Comparison of ENCODE assay signal across 11 cellular contexts in the genomic region with DNA sequence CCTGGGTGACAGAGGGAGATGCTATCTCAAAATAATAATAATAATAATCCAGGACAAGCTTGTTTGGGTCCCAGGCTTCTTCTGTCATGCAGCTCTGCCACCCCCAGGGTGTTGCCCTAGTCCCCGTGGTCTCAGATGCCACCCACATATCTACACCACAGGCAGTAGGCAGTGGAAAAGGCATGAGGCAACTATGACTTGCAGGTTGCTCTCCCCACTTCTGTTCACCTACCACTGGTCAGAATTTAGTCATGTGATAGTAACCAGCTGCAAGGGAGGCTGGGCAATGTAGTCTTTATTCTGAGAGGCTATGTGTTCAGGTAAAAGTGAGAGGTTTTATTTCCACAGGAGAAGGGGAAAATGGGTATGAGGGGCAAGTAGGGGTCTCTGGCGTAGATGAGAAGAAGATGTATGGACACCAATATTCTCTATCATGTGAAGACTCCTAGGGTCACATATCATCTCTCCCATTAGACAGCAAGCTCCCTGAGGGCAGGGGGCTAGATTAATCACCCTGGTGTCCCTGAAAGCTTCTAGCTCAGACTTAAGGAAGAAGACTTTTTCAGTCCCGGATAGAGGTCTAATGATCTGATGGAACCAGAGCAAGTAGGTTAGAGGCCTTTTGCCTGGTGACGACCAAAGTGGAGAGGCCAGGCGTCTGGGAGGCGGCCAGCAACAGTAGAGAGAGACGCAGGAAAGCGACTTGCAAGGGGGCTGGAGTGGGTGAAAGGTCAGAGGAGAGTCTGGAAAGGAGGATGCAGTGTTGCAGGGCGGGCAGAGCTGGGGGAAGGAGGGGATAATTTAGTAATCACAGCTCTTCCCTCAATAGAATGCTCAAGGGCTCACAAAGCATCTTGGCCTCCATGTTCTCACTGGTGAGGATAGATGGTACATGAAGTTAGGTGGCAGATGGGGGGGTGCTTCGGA. TPM values are rescaled to one million over a fixed set of nuclear protein-coding genes. Genes with fewer than 3 reads are reported as not detected.
DNase-seq lines count a peak whose midpoint lies in the region; ATAC-seq and TF ChIP-seq lines count a peak whose summit lies in the region.
"Had no signal": no experiment of that assay in that cellular context is flagged by ENCODE, and none has a peak within 500 bp of the region (broad histone marks: within the 10 kb centered on the region; RNA-seq: fewer than 3 reads in every experiment).

No MANE protein-coding gene starts in this region.

- CTCF ChIA-PET in activated CD4-positive, alpha-beta memory T cell treated with anti-CD3 and anti-CD28 coated beads for 36 hours (lab: Charles Lee) = interaction anchor here (1.4 to 1.5 kb wide), 2 partner anchors 22 to 24 kb away, joined by 4 to 5 read pairs; no protein-coding TSS in a partner anchor
- CTCF ChIA-PET in activated CD4-positive, alpha-beta memory T cell treated with anti-CD3 and anti-CD28 coated beads, Interleukin-2, amount 10 ng/mL, durations not matched to agents 7 days and 5 days (lab: Charles Lee) = interaction anchor here (0.6 kb wide), 1 partner anchor 75 kb away, joined by 4 read pairs; no protein-coding TSS in a partner anchor

- H3K4me3 ChIP-seq in mucosa of descending colon = no peak overlapping the region
- H3K4me3 ChIP-seq: gastroesophageal sphincter, lung had no signal

- no peak overlapping the region for H3K27ac Mint-ChIP-seq in activated CD4-positive, alpha-beta memory T cell treated with anti-CD3 and anti-CD28 coated beads for 36 hours
- H3K27ac Mint-ChIP-seq in activated CD4-positive, alpha-beta memory T cell treated with anti-CD3 and anti-CD28 coated beads, Interleukin-2, amount 10 ng/mL, durations not matched to agents 7 days and 5 days = no peak overlapping the region

- H3K9me3 ChIP-seq in mucosa of descending colon = no peaks in the 10 kb centered on the region
- H3K9me3 ChIP-seq: gastroesophageal sphincter had no signal

- H3K4me1 Mint-ChIP-seq in activated CD4-positive, alpha-beta memory T cell treated with anti-CD3 and anti-CD28 coated beads for 36 hours (ENCODE audit: low read depth) = no peaks in the 10 kb centered on the region
- no peaks in the 10 kb centered on the region for H3K4me1 Mint-ChIP-seq in activated CD4-positive, alpha-beta memory T cell treated with anti-CD3 and anti-CD28 coated beads, Interleukin-2, amount 10 ng/mL, durations not matched to agents 7 days and 5 days

- ATAC-seq in HG03469 (IDR thresholded peaks at IDR 0.05; ENCODE audit: unreplicated experiment) (peak; percentile 48), SK-N-SH treated with all-trans-retinoic acid at 6 μM for 48 hours (peak; percentile 66), mucosa of descending colon (peak; percentile 33), HG03442 (IDR thresholded peaks at IDR 0.05; ENCODE audit: unreplicated experiment) (no peak), GM18511 (IDR thresholded peaks at IDR 0.05; ENCODE audit: unreplicated experiment) (no peak)
- ATAC-seq: gastroesophageal sphincter had no signal

- H3K4me1 ChIP-seq in mucosa of descending colon (ENCODE audit: low read depth) = no peaks in the 10 kb centered on the region
- H3K4me1 ChIP-seq: gastroesophageal sphincter had no signal

- intact Hi-C loops in activated CD4-positive, alpha-beta memory T cell treated with anti-CD3 and anti-CD28 coated beads for 36 hours (cut with micrococcal nuclease) = no loop called here
- intact Hi-C loops in mucosa of descending colon (cut with DNase I, micrococcal nuclease) = no loop called here

- H3K27me3 Mint-ChIP-seq in activated CD4-positive, alpha-beta memory T cell treated with anti-CD3 and anti-CD28 coated beads for 36 hours = peaks cover 20% of the 10 kb centered on the region
- peaks cover 14% of the 10 kb centered on the region for H3K27me3 Mint-ChIP-seq in activated CD4-positive, alpha-beta memory T cell treated with anti-CD3 and anti-CD28 coated beads, Interleukin-2, amount 10 ng/mL, durations not matched to agents 7 days and 5 days

- no peaks in the 10 kb centered on the region for H3K9me3 Mint-ChIP-seq in activated CD4-positive, alpha-beta memory T cell treated with anti-CD3 and anti-CD28 coated beads for 36 hours
- H3K9me3 Mint-ChIP-seq in activated CD4-positive, alpha-beta memory T cell treated with anti-CD3 and anti-CD28 coated beads, Interleukin-2, amount 10 ng/mL, durations not matched to agents 7 days and 5 days = no peaks in the 10 kb centered on the region

- DNase-seq in activated CD4-positive, alpha-beta memory T cell treated with anti-CD3 and anti-CD28 coated beads for 36 hours = peak; percentile 40
- DNase-seq in activated CD4-positive, alpha-beta memory T cell treated with anti-CD3 and anti-CD28 coated beads, Interleukin-2, amount 10 ng/mL, durations not matched to agents 7 days and 5 days = no peak
- no peak for DNase-seq in mucosa of descending colon
- no peak for DNase-seq in HuH-7.5 (ENCODE audit: low spot score)
- DNase-seq: NCI-H1417 treated with DMSO at 0.1 percent for 48 hours had no signal

- H3K4me3 Mint-ChIP-seq in activated CD4-positive, alpha-beta memory T cell treated with anti-CD3 and anti-CD28 coated beads for 36 hours = no peak overlapping the region
- no peak overlapping the region for H3K4me3 Mint-ChIP-seq in activated CD4-positive, alpha-beta memory T cell treated with anti-CD3 and anti-CD28 coated beads, Interleukin-2, amount 10 ng/mL, durations not matched to agents 7 days and 5 days

- H3K36me3 ChIP-seq in mucosa of descending colon (ENCODE audit: low read depth) = no peaks in the 10 kb centered on the region
- H3K36me3 ChIP-seq: gastroesophageal sphincter had no signal

- no peak for TF ChIP-seq CTCF in mucosa of descending colon (IDR thresholded peaks at IDR 0.05)

- POLR2A ChIA-PET in activated CD4-positive, alpha-beta memory T cell treated with anti-CD3 and anti-CD28 coated beads for 36 hours (lab: Charles Lee) = no interaction called here
- POLR2A ChIA-PET in activated CD4-positive, alpha-beta memory T cell treated with anti-CD3 and anti-CD28 coated beads, Interleukin-2, amount 10 ng/mL, durations not matched to agents 7 days and 5 days (lab: Charles Lee) = no interaction called here

- no peaks in the 10 kb centered on the region for H3K36me3 Mint-ChIP-seq in activated CD4-positive, alpha-beta memory T cell treated with anti-CD3 and anti-CD28 coated beads for 36 hours
- no peaks in the 10 kb centered on the region for H3K36me3 Mint-ChIP-seq in activated CD4-positive, alpha-beta memory T cell treated with anti-CD3 and anti-CD28 coated beads, Interleukin-2, amount 10 ng/mL, durations not matched to agents 7 days and 5 days (ENCODE audit: low read depth)

TF ChIP-seq in SK-N-SH treated with all-trans-retinoic acid at 6 μM for 48 hours, 23 proteins besides CTCF, POLR2A, EP300 and RAD21 (continues in another document):
- no peak for TF ChIP-seq OSR1 (CRISPR knock-in tag; IDR thresholded peaks at IDR 0.05)
- no peak for TF ChIP-seq ZFP30 (CRISPR knock-in tag; IDR thresholded peaks at IDR 0.05)
- TF ChIP-seq, protein P1, sequence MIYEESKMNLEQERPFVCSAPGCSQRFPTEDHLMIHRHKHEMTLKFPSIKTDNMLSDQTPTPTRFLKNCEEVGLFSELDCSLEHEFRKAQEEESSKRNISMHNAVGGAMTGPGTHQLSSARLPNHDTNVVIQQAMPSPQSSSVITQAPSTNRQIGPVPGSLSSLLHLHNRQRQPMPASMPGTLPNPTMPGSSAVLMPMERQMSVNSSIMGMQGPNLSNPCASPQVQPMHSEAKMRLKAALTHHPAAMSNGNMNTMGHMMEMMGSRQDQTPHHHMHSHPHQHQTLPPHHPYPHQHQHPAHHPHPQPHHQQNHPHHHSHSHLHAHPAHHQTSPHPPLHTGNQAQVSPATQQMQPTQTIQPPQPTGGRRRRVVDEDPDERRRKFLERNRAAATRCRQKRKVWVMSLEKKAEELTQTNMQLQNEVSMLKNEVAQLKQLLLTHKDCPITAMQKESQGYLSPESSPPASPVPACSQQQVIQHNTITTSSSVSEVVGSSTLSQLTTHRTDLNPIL (CRISPR knock-in tag; IDR thresholded peaks at IDR 0.05; ENCODE audit: low read depth) = no peak
- TF ChIP-seq PPARA (CRISPR knock-in tag; IDR thresholded peaks at IDR 0.05; ENCODE audit: borderline replicate concordance) = no peak
- no peak for TF ChIP-seq ZNF565 (CRISPR knock-in tag; conservative IDR thresholded peaks at IDR 0.05; ENCODE audit: low read depth)
- TF ChIP-seq, protein P2, sequence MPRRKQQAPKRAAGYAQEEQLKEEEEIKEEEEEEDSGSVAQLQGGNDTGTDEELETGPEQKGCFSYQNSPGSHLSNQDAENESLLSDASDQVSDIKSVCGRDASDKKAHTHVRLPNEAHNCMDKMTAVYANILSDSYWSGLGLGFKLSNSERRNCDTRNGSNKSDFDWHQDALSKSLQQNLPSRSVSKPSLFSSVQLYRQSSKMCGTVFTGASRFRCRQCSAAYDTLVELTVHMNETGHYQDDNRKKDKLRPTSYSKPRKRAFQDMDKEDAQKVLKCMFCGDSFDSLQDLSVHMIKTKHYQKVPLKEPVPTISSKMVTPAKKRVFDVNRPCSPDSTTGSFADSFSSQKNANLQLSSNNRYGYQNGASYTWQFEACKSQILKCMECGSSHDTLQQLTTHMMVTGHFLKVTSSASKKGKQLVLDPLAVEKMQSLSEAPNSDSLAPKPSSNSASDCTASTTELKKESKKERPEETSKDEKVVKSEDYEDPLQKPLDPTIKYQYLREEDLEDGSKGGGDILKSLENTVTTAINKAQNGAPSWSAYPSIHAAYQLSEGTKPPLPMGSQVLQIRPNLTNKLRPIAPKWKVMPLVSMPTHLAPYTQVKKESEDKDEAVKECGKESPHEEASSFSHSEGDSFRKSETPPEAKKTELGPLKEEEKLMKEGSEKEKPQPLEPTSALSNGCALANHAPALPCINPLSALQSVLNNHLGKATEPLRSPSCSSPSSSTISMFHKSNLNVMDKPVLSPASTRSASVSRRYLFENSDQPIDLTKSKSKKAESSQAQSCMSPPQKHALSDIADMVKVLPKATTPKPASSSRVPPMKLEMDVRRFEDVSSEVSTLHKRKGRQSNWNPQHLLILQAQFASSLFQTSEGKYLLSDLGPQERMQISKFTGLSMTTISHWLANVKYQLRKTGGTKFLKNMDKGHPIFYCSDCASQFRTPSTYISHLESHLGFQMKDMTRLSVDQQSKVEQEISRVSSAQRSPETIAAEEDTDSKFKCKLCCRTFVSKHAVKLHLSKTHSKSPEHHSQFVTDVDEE (CRISPR knock-in tag; IDR thresholded peaks at IDR 0.05) = no peak
- TF ChIP-seq GLIS3 (CRISPR knock-in tag; IDR thresholded peaks at IDR 0.05) = no peak

RNA-seq across cellular contexts. Expression of a gene that starts 25.5 kb away (rescaled TPM):
- total RNA-seq in activated CD4-positive, alpha-beta memory T cell treated with anti-CD3 and anti-CD28 coated beads for 36 hours = not detected
- total RNA-seq in activated CD4-positive, alpha-beta memory T cell treated with anti-CD3 and anti-CD28 coated beads, Interleukin-2, amount 10 ng/mL, durations not matched to agents 7 days and 5 days = not detected
- total RNA-seq in mucosa of descending colon = under 1 TPM in 1 of 3 donors, not detected in 2; 0.82 TPM

RNA-seq across cellular contexts. Expression of a gene that starts 41.0 kb away (rescaled TPM):
- 100 to 1,000 TPM; 154 to 155 TPM for total RNA-seq in activated CD4-positive, alpha-beta memory T cell treated with anti-CD3 and anti-CD28 coated beads for 36 hours
- 100 to 1,000 TPM; 101 to 111 TPM for total RNA-seq in activated CD4-positive, alpha-beta memory T cell treated with anti-CD3 and anti-CD28 coated beads, Interleukin-2, amount 10 ng/mL, durations not matched to agents 7 days and 5 days
- total RNA-seq in mucosa of descending colon = 100 to 1,000 TPM; 104 to 127 (median 117) TPM

Comparison
In these comparisons a context has a peak if more than half of its experiments do, and no peak if none do; other contexts are left out.
1. ATAC-seq: peak in HG03469 (single experiment), SK-N-SH treated with all-trans-retinoic acid at 6 μM for 48 hours (single experiment) and mucosa of descending colon (single experiment); none in HG03442 (single experiment) and GM18511 (single experiment).